In genomic region chr1:173315296-173315695, GRCh38 we compare ENCODE assay signal across 15 cellular contexts.
DNase-seq lines count a peak whose midpoint lies in the region; ATAC-seq, FAIRE-seq and TF ChIP-seq lines count a peak whose summit lies in the region.
"Had no signal": no experiment of that assay in that cellular context is flagged by ENCODE, and none has a peak within 500 bp of the region (broad histone marks: within the 10 kb centered on the region; RNA-seq: fewer than 3 reads in every experiment).

No MANE protein-coding gene starts in this region.

- H3K27me3 ChIP-seq in DND-41 (ENCODE audit: insufficient read depth, low read length, poor library complexity), result no peaks in the 10 kb centered on the region

- TF ChIP-seq CTCF in DND-41 (IDR thresholded peaks at IDR 0.05; ENCODE audit: borderline replicate concordance, extremely low read depth, low read length, poor library complexity, severe bottlenecking), result no peak

- H3K4me1 ChIP-seq in DND-41 (ENCODE audit: insufficient read depth, low read length), result peaks cover 11% of the 10 kb centered on the region; the same call in 1 of the 2 replicates
- H3K4me1 ChIP-seq: Caco-2 had no signal

- no peak overlapping the region for H2AFZ ChIP-seq in DND-41 (ENCODE audit: low read depth, low read length)
- H2AFZ ChIP-seq: GM23338 had no signal

- no peak for DNase-seq in DND-41
- DNase-seq in foreskin melanocyte, result peak; percentile 54
- DNase-seq: C1 segment of cervical spinal cord; Caco-2; CD4-positive, alpha-beta memory T cell; DMS 273 treated with DMSO at 0.1 percent for 48 hours; DMS79; GF-D8; H9 had no signal

- ATAC-seq in DND-41 (ENCODE audit: insufficient read depth, low read depth), result peak; percentile 79
- ATAC-seq in HG02571 (IDR thresholded peaks at IDR 0.05; ENCODE audit: unreplicated experiment), result no peak
- no peak for ATAC-seq in GM21423 (IDR thresholded peaks at IDR 0.05; ENCODE audit: unreplicated experiment)
- no peak for ATAC-seq in GM21526 (IDR thresholded peaks at IDR 0.05; ENCODE audit: low FRiP score, unreplicated experiment)
- ATAC-seq: GM23338, HCT116 had no signal

- no peaks in the 10 kb centered on the region for H3K36me3 ChIP-seq in DND-41 (ENCODE audit: insufficient read depth, low read length)

- H4K20me1 ChIP-seq in DND-41 (ENCODE audit: insufficient read depth, low read length), result no peaks in the 10 kb centered on the region

- no peak overlapping the region for H3K4me3 ChIP-seq in DND-41 (ENCODE audit: low read depth in 1 of 2, low read length in 2 of 2)
- H3K4me3 ChIP-seq: GM23338 had no signal

- no peak overlapping the region for H3K4me2 ChIP-seq in DND-41 (ENCODE audit: insufficient read depth, low read length)
- H3K4me2 ChIP-seq: GM23338 had no signal

- H3K27ac ChIP-seq in DND-41 (ENCODE audit: low read length), result no peak overlapping the region

- no peak overlapping the region for H3K9ac ChIP-seq in DND-41 (ENCODE audit: low read depth, low read length)

- no peaks in the 10 kb centered on the region for H3K9me3 ChIP-seq in DND-41 (ENCODE audit: insufficient read depth, low read length, severe bottlenecking)
- H3K9me3 ChIP-seq: Caco-2 had no signal

- H3K79me2 ChIP-seq in DND-41 (ENCODE audit: insufficient read depth, low read length), result no peaks in the 10 kb centered on the region

- peak; percentile 29 for FAIRE-seq in TTC549 (lab: Jason Lieb, UNC)
